In the genomic region with DNA sequence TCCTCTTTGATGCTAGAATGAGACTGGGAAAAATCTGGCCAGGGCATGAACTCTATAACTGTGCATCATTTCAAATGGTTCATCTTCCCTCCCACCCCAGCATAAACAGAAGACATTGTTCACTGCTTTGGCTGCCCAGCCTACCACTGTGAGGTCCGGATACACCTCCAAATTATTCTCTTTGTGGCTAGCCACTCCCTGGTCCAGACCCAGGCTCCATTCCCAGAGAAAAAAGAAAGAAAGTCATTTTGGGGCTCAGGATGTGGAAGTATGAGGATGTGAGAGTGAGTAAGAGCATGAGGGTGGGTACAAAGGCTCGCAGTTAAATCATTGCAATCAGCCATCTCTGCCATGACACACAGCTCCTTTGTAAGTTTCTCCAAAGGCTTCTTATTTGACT, we compare ENCODE assay signal across 1 cellular context.
TF ChIP-seq lines count a peak whose summit lies in the region.

No MANE protein-coding gene starts in this region.

TF ChIP-seq in GM23338, 12 proteins besides CTCF, POLR2A, EP300 and RAD21 (continued from another document):
- TF ChIP-seq ZNF462 (CRISPR knock-in tag; IDR thresholded peaks at IDR 0.05): no peak
- no peak for TF ChIP-seq EZH2 (IDR thresholded peaks at IDR 0.05; ENCODE audit: low read depth, unreplicated experiment)
- TF ChIP-seq EZH2phosphoT487 (IDR thresholded peaks at IDR 0.05; ENCODE audit: unreplicated experiment): no peak
- TF ChIP-seq, protein P1, sequence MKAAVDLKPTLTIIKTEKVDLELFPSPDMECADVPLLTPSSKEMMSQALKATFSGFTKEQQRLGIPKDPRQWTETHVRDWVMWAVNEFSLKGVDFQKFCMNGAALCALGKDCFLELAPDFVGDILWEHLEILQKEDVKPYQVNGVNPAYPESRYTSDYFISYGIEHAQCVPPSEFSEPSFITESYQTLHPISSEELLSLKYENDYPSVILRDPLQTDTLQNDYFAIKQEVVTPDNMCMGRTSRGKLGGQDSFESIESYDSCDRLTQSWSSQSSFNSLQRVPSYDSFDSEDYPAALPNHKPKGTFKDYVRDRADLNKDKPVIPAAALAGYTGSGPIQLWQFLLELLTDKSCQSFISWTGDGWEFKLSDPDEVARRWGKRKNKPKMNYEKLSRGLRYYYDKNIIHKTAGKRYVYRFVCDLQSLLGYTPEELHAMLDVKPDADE (IDR thresholded peaks at IDR 0.05): no peak
- TF ChIP-seq, protein P2, sequence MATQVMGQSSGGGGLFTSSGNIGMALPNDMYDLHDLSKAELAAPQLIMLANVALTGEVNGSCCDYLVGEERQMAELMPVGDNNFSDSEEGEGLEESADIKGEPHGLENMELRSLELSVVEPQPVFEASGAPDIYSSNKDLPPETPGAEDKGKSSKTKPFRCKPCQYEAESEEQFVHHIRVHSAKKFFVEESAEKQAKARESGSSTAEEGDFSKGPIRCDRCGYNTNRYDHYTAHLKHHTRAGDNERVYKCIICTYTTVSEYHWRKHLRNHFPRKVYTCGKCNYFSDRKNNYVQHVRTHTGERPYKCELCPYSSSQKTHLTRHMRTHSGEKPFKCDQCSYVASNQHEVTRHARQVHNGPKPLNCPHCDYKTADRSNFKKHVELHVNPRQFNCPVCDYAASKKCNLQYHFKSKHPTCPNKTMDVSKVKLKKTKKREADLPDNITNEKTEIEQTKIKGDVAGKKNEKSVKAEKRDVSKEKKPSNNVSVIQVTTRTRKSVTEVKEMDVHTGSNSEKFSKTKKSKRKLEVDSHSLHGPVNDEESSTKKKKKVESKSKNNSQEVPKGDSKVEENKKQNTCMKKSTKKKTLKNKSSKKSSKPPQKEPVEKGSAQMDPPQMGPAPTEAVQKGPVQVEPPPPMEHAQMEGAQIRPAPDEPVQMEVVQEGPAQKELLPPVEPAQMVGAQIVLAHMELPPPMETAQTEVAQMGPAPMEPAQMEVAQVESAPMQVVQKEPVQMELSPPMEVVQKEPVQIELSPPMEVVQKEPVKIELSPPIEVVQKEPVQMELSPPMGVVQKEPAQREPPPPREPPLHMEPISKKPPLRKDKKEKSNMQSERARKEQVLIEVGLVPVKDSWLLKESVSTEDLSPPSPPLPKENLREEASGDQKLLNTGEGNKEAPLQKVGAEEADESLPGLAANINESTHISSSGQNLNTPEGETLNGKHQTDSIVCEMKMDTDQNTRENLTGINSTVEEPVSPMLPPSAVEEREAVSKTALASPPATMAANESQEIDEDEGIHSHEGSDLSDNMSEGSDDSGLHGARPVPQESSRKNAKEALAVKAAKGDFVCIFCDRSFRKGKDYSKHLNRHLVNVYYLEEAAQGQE (IDR thresholded peaks at IDR 0.05; ENCODE audit: unreplicated experiment): no peak
- TF ChIP-seq ZNF331 (CRISPR knock-in tag; IDR thresholded peaks at IDR 0.05; ENCODE audit: low read depth): no peak
- TF ChIP-seq NANOG (IDR thresholded peaks at IDR 0.05; ENCODE audit: borderline replicate concordance): no peak
- TF ChIP-seq ZNF114 (CRISPR knock-in tag; IDR thresholded peaks at IDR 0.05): no peak
- no peak for TF ChIP-seq JUNB (IDR thresholded peaks at IDR 0.05; ENCODE audit: unreplicated experiment)
